Comparison of ENCODE assay signal across 27 cellular contexts in genomic region chrX:15719324-15719968, GRCh38. TPM values are rescaled to one million over a fixed set of nuclear protein-coding genes. Genes with fewer than 3 reads are reported as not detected.
"Had no signal": no experiment of that assay in that cellular context is flagged by ENCODE, and none has a peak within 500 bp of the region (broad histone marks: within the 10 kb centered on the region; RNA-seq: fewer than 3 reads in every experiment).

No MANE protein-coding gene starts in this region.

- ATAC-seq: esophagus mucosa, left cardiac atrium, psoas muscle had no signal

- H3K4me3 ChIP-seq: pancreas, psoas muscle, right atrium auricular region, thoracic aorta, vagina had no signal

- H3K9me3 Mint-ChIP-seq: activated B cell treated with CpG ODN at 0.5 μM for 24 hours; activated CD4-positive, alpha-beta memory T cell treated with anti-CD3 and anti-CD28 coated beads for 36 hours; brain; memory B cell; nephron progenitor cell; type B pancreatic cell had no signal

- H3K9me3 ChIP-seq: pancreas, psoas muscle, right atrium auricular region, thoracic aorta, vagina had no signal

- H3K27ac Mint-ChIP-seq: activated B cell treated with CpG ODN at 0.5 μM for 24 hours; activated CD4-positive, alpha-beta memory T cell treated with anti-CD3 and anti-CD28 coated beads for 36 hours; brain; memory B cell had no signal

- H3K4me1 ChIP-seq: pancreas, psoas muscle, right atrium auricular region, vagina had no signal

- H3K27ac ChIP-seq: psoas muscle, right atrium auricular region, thoracic aorta, vagina had no signal

- DNase-seq: activated B cell treated with CpG ODN at 0.5 μM for 24 hours; activated CD4-positive, alpha-beta memory T cell treated with anti-CD3 and anti-CD28 coated beads for 36 hours; activated CD4-positive, alpha-beta T cell treated with anti-CD3 and anti-CD28 coated beads for 4 hours; activated effector memory CD4-positive, alpha-beta T cell treated with anti-CD3 and anti-CD28 coated beads, Interleukin-2, amount 50 U/mL, for 16 hours; activated naive CD4-positive, alpha-beta T cell treated with anti-CD3 and anti-CD28 coated beads, Interleukin-2, amount 50 U/mL, for 16 hours; anterior cingulate cortex; caudate nucleus; dermis blood vessel endothelial cell; effector CD8-positive, alpha-beta T cell; glutamatergic neuron; hippocampal formation; left cardiac atrium; nephron progenitor cell; pancreas; psoas muscle; stimulated activated CD4-positive, alpha-beta T cell treated with anti-CD3 and anti-CD28 coated beads, Interleukin-4, amount 100 ng/mL, for 24 hours; stimulated activated naive CD4-positive, alpha-beta T cell treated with Interleukin-2 at 50 U/mL for 16 hours; T1000 had no signal

- FAIRE-seq: frontal cortex had no signal

- H3K27me3 Mint-ChIP-seq: activated B cell treated with CpG ODN at 0.5 μM for 24 hours; activated CD4-positive, alpha-beta memory T cell treated with anti-CD3 and anti-CD28 coated beads for 36 hours; brain; memory B cell; type B pancreatic cell had no signal

- H3K4me1 Mint-ChIP-seq: activated B cell treated with CpG ODN at 0.5 μM for 24 hours had no signal

- H3K27me3 ChIP-seq: pancreas, right atrium auricular region, vagina had no signal

- H3K36me3 ChIP-seq: pancreas, right atrium auricular region, thoracic aorta, vagina had no signal

- H3K4me3 Mint-ChIP-seq: activated B cell treated with CpG ODN at 0.5 μM for 24 hours; activated CD4-positive, alpha-beta memory T cell treated with anti-CD3 and anti-CD28 coated beads for 36 hours; brain; memory B cell; nephron progenitor cell; type B pancreatic cell had no signal

- H3K36me3 Mint-ChIP-seq: activated CD4-positive, alpha-beta memory T cell treated with anti-CD3 and anti-CD28 coated beads for 36 hours; memory B cell; type B pancreatic cell had no signal

RNA-seq across cellular contexts. Expression of gene CLTRN, which starts 54.8 kb away (rescaled TPM):
- total RNA-seq: myocyte, psoas muscle, vagina had no signal
- polyA plus RNA-seq: psoas muscle had no signal
